11 cellular contexts compared by ENCODE assay signal in genomic region chr14:50067723-50068495, GRCh38. TPM values are rescaled to one million over a fixed set of nuclear protein-coding genes. Genes with fewer than 3 reads are reported as not detected.
DNase-seq lines count a peak whose midpoint lies in the region; ATAC-seq and TF ChIP-seq lines count a peak whose summit lies in the region.
"Had no signal": no experiment of that assay in that cellular context is flagged by ENCODE, and none has a peak within 500 bp of the region (broad histone marks: within the 10 kb centered on the region; RNA-seq: fewer than 3 reads in every experiment).

No MANE protein-coding gene starts in this region.

- TF ChIP-seq POLR2A in breast epithelium (IDR thresholded peaks at IDR 0.05) = no peak

- CTCF ChIA-PET in MCF 10A (lab: Yijun Ruan, JAX) = interaction anchor here (0.5 to 1.7 kb wide), 7 partner anchors 37 to 837 kb away, joined by 3 to 7 read pairs (median 4); partner anchors contain the start of gene NEMF

- no peaks in the 10 kb centered on the region for H3K9me3 Mint-ChIP-seq in MCF 10A (ENCODE audit: unreplicated experiment)

- TF ChIP-seq CTCF in MCF 10A (IDR thresholded peaks at IDR 0.05; ENCODE audit: unreplicated experiment) (no peak), breast epithelium (IDR thresholded peaks at IDR 0.05) (no peak), RWPE2 (IDR thresholded peaks at IDR 0.05; ENCODE audit: poor library complexity, severe bottlenecking) (no peak), fibroblast of mammary gland (conservative IDR thresholded peaks at IDR 0.05; ENCODE audit: control insufficient read depth, insufficient read depth, low read depth, low read length) (no peak)

- no peak overlapping the region for H3K4me3 ChIP-seq in breast epithelium
- no peak overlapping the region for H3K4me3 ChIP-seq in RWPE2 (ENCODE audit: severe bottlenecking)
- no peak overlapping the region for H3K4me3 ChIP-seq in fibroblast of mammary gland (ENCODE audit: control insufficient read depth, low read depth, low read length)
- H3K4me3 ChIP-seq: left ventricle myocardium inferior, Peyer's patch, skin epidermis had no signal

- peak; percentile 86 for DNase-seq in MCF 10A (ENCODE audit: unreplicated experiment)
- DNase-seq in breast epithelium (ENCODE audit: low spot score in 2 of 2) = no peak
- no peak for DNase-seq in RWPE2 (ENCODE audit: low spot score)
- DNase-seq in fibroblast of mammary gland (ENCODE audit: low read depth) = peak; percentile 76
- peak; percentile 50 for DNase-seq in stromal cell of bone marrow (ENCODE audit: low read depth)
- no peak for DNase-seq in hypothalamus (lab: John Stamatoyannopoulos, UW)
- no peak for DNase-seq in sciatic nerve (ENCODE audit: low spot score)
- DNase-seq: left ventricle myocardium inferior had no signal

- peaks cover 7% of the 10 kb centered on the region for H3K36me3 Mint-ChIP-seq in MCF 10A (ENCODE audit: insufficient read depth, unreplicated experiment)

- intact Hi-C loops in MCF 10A (cut with micrococcal nuclease) (no loop called here), breast epithelium (cut with DNase I; ENCODE audit: low total_unique reads) (no loop called here), sciatic nerve (cut with DNase I) (no loop called here)

- ATAC-seq in RWPE2 (ENCODE audit: low read depth) (peak; percentile 96), sciatic nerve (no peak), GM19463 (IDR thresholded peaks at IDR 0.05; ENCODE audit: unreplicated experiment) (no peak)

- POLR2A ChIA-PET in MCF 10A (lab: Yijun Ruan, JAX) = interaction anchor here (0.8 to 1.9 kb wide), 4 partner anchors 14 to 206 kb away, joined by 3 to 8 read pairs (median 6); no protein-coding TSS in a partner anchor

- H3K9me3 ChIP-seq in breast epithelium (no peaks in the 10 kb centered on the region), RWPE2 (ENCODE audit: severe bottlenecking) (no peaks in the 10 kb centered on the region)
- H3K9me3 ChIP-seq: left ventricle myocardium inferior, Peyer's patch had no signal

- H3K36me3 ChIP-seq in breast epithelium (no peaks in the 10 kb centered on the region), RWPE2 (ENCODE audit: low read depth) (no peaks in the 10 kb centered on the region)
- H3K36me3 ChIP-seq: left ventricle myocardium inferior, Peyer's patch had no signal

- H3K27me3 Mint-ChIP-seq in MCF 10A (ENCODE audit: insufficient read depth, unreplicated experiment) = no peaks in the 10 kb centered on the region

- H3K4me1 Mint-ChIP-seq in MCF 10A (ENCODE audit: insufficient read depth, unreplicated experiment) = peaks cover 26% of the 10 kb centered on the region

- no peaks in the 10 kb centered on the region for H3K4me1 ChIP-seq in breast epithelium
- peaks cover 18% of the 10 kb centered on the region for H3K4me1 ChIP-seq in RWPE2 (ENCODE audit: insufficient read depth, poor library complexity, severe bottlenecking)
- H3K4me1 ChIP-seq: left ventricle myocardium inferior had no signal

- H3K4me3 Mint-ChIP-seq in MCF 10A (ENCODE audit: unreplicated experiment) = no peak overlapping the region

- peak overlapping the region in 1 of 2 donors; percentile 40 for H3K27ac ChIP-seq in breast epithelium
- peak overlapping the region; percentile 24 for H3K27ac ChIP-seq in RWPE2 (ENCODE audit: poor library complexity, severe bottlenecking)
- H3K27ac ChIP-seq: left ventricle myocardium inferior had no signal

- no TSS peak for BruUV-seq in MCF 10A (replicated peaks; lab: Mats Ljungman, UMichigan)

- peak overlapping the region; percentile 76 for H3K27ac Mint-ChIP-seq in MCF 10A (ENCODE audit: low read depth, unreplicated experiment)

- H3K27me3 ChIP-seq in breast epithelium (no peaks in the 10 kb centered on the region), RWPE2 (ENCODE audit: insufficient read depth, poor library complexity, severe bottlenecking) (no peaks in the 10 kb centered on the region)
- H3K27me3 ChIP-seq: Peyer's patch had no signal

RNA-seq across cellular contexts. Expression of gene VCPKMT, which starts 48.5 kb away (rescaled TPM):
- total RNA-seq in MCF 10A (2022) (7.2 and 10.4 TPM in 2 replicates), breast epithelium (1 to 10 TPM; 5.0 to 8.5 (median 8.3) TPM), sciatic nerve (6.7 TPM)

Comparison
In these comparisons a context has a peak if more than half of its experiments do, and no peak if none do; other contexts are left out.
1. DNase-seq: peak in MCF 10A (single experiment), fibroblast of mammary gland (single experiment) and stromal cell of bone marrow (single experiment); none in breast epithelium (0 of 2), RWPE2 (single experiment), hypothalamus (0 of 51) and sciatic nerve (single experiment).